15 cellular contexts compared by ENCODE assay signal in the genomic region with DNA sequence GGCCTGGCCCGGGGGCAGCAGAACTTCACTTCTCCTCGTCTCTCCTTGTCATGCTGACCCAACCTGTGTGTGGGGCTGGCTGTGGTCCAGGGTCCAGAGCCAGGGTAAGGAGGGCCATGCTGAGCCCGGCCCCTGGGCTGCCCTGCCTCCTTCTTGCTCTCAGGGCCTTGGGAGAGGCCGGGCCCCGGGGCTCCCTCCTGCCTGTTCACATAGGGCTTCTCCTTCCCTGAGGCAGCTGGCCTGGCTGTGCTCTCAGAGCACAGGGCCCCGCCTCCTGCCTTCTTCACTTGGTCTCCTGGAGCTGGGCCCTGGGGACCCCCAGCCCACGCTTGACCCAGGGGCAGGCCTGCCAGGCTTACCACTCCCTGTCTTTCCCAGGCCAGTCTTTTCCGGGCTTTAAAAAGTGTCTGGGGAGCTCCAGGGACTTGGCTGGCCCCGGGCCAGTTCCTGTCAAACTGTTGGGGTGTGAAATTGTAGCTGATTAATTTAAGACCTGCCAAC. TPM values are rescaled to one million over a fixed set of nuclear protein-coding genes. Genes with fewer than 3 reads are reported as not detected.
DNase-seq lines count a peak whose midpoint lies in the region; ATAC-seq, FAIRE-seq and TF ChIP-seq lines count a peak whose summit lies in the region.
"Had no signal": no experiment of that assay in that cellular context is flagged by ENCODE, and none has a peak within 500 bp of the region (broad histone marks: within the 10 kb centered on the region; RNA-seq: fewer than 3 reads in every experiment).

No MANE protein-coding gene starts in this region.

- H3F3A ChIP-seq in GM23338 (replicated peaks; ENCODE audit: low read depth) = no peaks in the 10 kb centered on the region

- no peak for TF ChIP-seq EP300 in HepG2 (IDR thresholded peaks at IDR 0.05; ENCODE audit: low read depth in 2 of 2, low read length in 2 of 2)
- TF ChIP-seq EP300 in HepG2 (CRISPR knock-in tag; IDR thresholded peaks at IDR 0.05; ENCODE audit: borderline replicate concordance) = no peak

- no peak overlapping the region for H3K27ac Mint-ChIP-seq in GM23338
- H3K27ac Mint-ChIP-seq: progenitor cell of endocrine pancreas had no signal

- DNase-seq in HepG2 (ENCODE audit: low spot score) (no peak), right lobe of liver (no peak), Right ventricle myocardium superior (peak; percentile 87), sciatic nerve (ENCODE audit: low spot score) (no peak), NCI-H748 (lab: John Stamatoyannopoulos, UW; ENCODE audit: unreplicated experiment) (no peak), occipital lobe (lab: John Stamatoyannopoulos, UW) (no peak), GM23338 (ENCODE audit: low spot score) (no peak), medulla oblongata (ENCODE audit: extremely low spot score) (no peak)
- DNase-seq: ACHN; activated gamma-delta T cell; effector memory CD4-positive, alpha-beta T cell; foreskin melanocyte; stimulated activated CD8-positive, alpha-beta memory T cell treated with anti-CD3 and anti-CD28 coated beads, Interleukin-4, amount 100 ng/mL, for 48 hours; WERI-Rb-1 had no signal

- TF ChIP-seq POLR2A in HepG2 (IDR thresholded peaks at IDR 0.05; ENCODE audit: insufficient read depth in 1 of 2, low read depth in 2 of 2, low read length in 2 of 2) (no peak), right lobe of liver (IDR thresholded peaks at IDR 0.05) (no peak)

- H3K27me3 ChIP-seq in HepG2 (ENCODE audit: control insufficient read depth in 1 of 2, insufficient read depth in 2 of 2, low read length in 2 of 2) (no peaks in the 10 kb centered on the region; a peak in 1 of 5 replicates), right lobe of liver (no peaks in the 10 kb centered on the region), GM23338 (ENCODE audit: insufficient read depth) (no peaks in the 10 kb centered on the region)

- H3K4me1 ChIP-seq in HepG2 (ENCODE audit: insufficient read depth, low read length) = no peaks in the 10 kb centered on the region
- no peaks in the 10 kb centered on the region for H3K4me1 ChIP-seq in right lobe of liver
- no peaks in the 10 kb centered on the region for H3K4me1 ChIP-seq in GM23338 (ENCODE audit: insufficient read depth)

- no peaks in the 10 kb centered on the region for H3K79me2 ChIP-seq in HepG2 (ENCODE audit: insufficient read depth, low read length)
- H3K79me2 ChIP-seq in GM23338 (replicated peaks; ENCODE audit: insufficient read depth) = peaks cover 30% of the 10 kb centered on the region; the same call in 1 of the 2 replicates

- H3K27ac ChIP-seq in HepG2 (ENCODE audit: extremely low read length, insufficient read depth, low read length) (no peak overlapping the region), right lobe of liver (no peak overlapping the region), GM23338 (ENCODE audit: low read depth) (no peak overlapping the region)
- H3K27ac ChIP-seq: WERI-Rb-1 had no signal

- CTCF ChIA-PET in HepG2 (lab: Yijun Ruan, JAX; ENCODE audit: low intra/inter-chr PET ratio, low total read pairs) = no interaction called here

- POLR2A ChIA-PET in HepG2 (lab: Yijun Ruan, JAX) = no interaction called here

- no peak for FAIRE-seq in HepG2 (lab: Jason Lieb, UNC)

- peaks cover 13% of the 10 kb centered on the region for H3K4me1 Mint-ChIP-seq in GM23338

- no peaks in the 10 kb centered on the region for H3K9me3 ChIP-seq in HepG2 (ENCODE audit: low read length)
- H3K9me3 ChIP-seq in right lobe of liver = no peaks in the 10 kb centered on the region

- TF ChIP-seq CTCF in HepG2 (CRISPR knock-in tag; IDR thresholded peaks at IDR 0.05) (no peak), right lobe of liver (IDR thresholded peaks at IDR 0.05) (no peak), GM23338 (conservative IDR thresholded peaks at IDR 0.05; ENCODE audit: low read depth in 2 of 2) (no peak)

- TF ChIP-seq RAD21 in HepG2 (CRISPR knock-in tag; IDR thresholded peaks at IDR 0.05) = no peak

- no peak overlapping the region for H3K4me3 Mint-ChIP-seq in GM23338

- ATAC-seq in HepG2 (no peak), right lobe of liver (no peak), Right ventricle myocardium superior (ENCODE audit: poor library complexity) (peak; percentile 61), sciatic nerve (peak; percentile 61), GM23338 (no peak)

- H3K9me3 Mint-ChIP-seq in GM23338 = no peaks in the 10 kb centered on the region

- no peaks in the 10 kb centered on the region for H3K9me2 ChIP-seq in GM23338 (ENCODE audit: insufficient read depth)

- no peak overlapping the region for H3K9ac ChIP-seq in HepG2 (ENCODE audit: insufficient read depth, low read depth, low read length)

- in situ Hi-C loops in HepG2 (cut with HindIII; ENCODE audit: extremely low pct_ligation_motif_present, low pct_unique_long_range_greater_than_20kb) = no loop called here

- peaks cover 11% of the 10 kb centered on the region for H3K27me3 Mint-ChIP-seq in GM23338 (ENCODE audit: insufficient read depth, low read depth, poor library complexity)
- H3K27me3 Mint-ChIP-seq: progenitor cell of endocrine pancreas had no signal

- 95% methylated on average over 5 of the region's 9 CpGs for WGBS in HepG2 (ENCODE audit: low lambda C conversion rate)
- 80% methylated on average over 4 of the region's 9 CpGs for WGBS in right lobe of liver (ENCODE audit: insufficient coverage, low coverage, low lambda C conversion rate, missing lambda C conversion rate)

- intact Hi-C loops in HepG2 (cut with micrococcal nuclease; ENCODE audit: unreplicated experiment) = no loop called here
- intact Hi-C loops in right lobe of liver (cut with DNase I) = no loop called here
- intact Hi-C loops in Right ventricle myocardium superior (cut with DNase I) = loop anchor here (10.0 kb wide), 1 partner anchor 180 kb away; no protein-coding TSS in a partner anchor
- intact Hi-C loops in sciatic nerve (cut with DNase I) = loop anchor here (10.0 kb wide), 1 partner anchor 310 kb away; no protein-coding TSS in a partner anchor

- H4K20me1 ChIP-seq in HepG2 (ENCODE audit: insufficient read depth, low read length) = peaks cover 2% of the 10 kb centered on the region; the same call in 1 of the 2 replicates
- peaks cover 3% of the 10 kb centered on the region for H4K20me1 ChIP-seq in GM23338 (replicated peaks; ENCODE audit: insufficient read depth)

- no TSS peak for BruUV-seq in HepG2 (replicated peaks; lab: Mats Ljungman, UMichigan)

- H3K4me2 ChIP-seq in HepG2 (ENCODE audit: low read depth, low read length) = no peak overlapping the region
- no peak overlapping the region for H3K4me2 ChIP-seq in GM23338

- H2AFZ ChIP-seq in HepG2 (ENCODE audit: low read length) (no peak overlapping the region), GM23338 (no peak overlapping the region)

- H3K4me3 ChIP-seq in HepG2 (replicated peaks in 1 of 3; ENCODE audit: insufficient read depth in 1 of 3, low read depth in 2 of 3, low read length in 3 of 3) = no peak overlapping the region
- H3K4me3 ChIP-seq in right lobe of liver = no peak overlapping the region
- no peak overlapping the region for H3K4me3 ChIP-seq in GM23338

- peaks cover 3% of the 10 kb centered on the region; the same call in 2 of the 3 replicates for H3K36me3 Mint-ChIP-seq in GM23338 (ENCODE audit: low read depth)

- H3K36me3 ChIP-seq in HepG2 (replicated peaks in 1 of 2; ENCODE audit: control insufficient read depth in 1 of 2, insufficient read depth in 2 of 2, low read length in 2 of 2) (peaks cover 11 to 16% of the 10 kb centered on the region in 2 experiments; a peak in 4 of 5 replicates), right lobe of liver (peaks cover 0 to under 1% (median 0%) of the 10 kb centered on the region in 4 donors), GM23338 (ENCODE audit: insufficient read depth) (no peaks in the 10 kb centered on the region)

TF ChIP-seq in HepG2, 621 proteins besides CTCF, POLR2A, EP300 and RAD21 (continues in another document):
- peak; percentile 26 for TF ChIP-seq AGO2 (optimal IDR thresholded peaks at IDR 0.05; ENCODE audit: low read depth, low read length)

TF ChIP-seq in GM23338, 12 proteins besides CTCF, POLR2A, EP300 and RAD21 (continues in another document):
- TF ChIP-seq CREB1 (CRISPR knock-in tag; IDR thresholded peaks at IDR 0.05; ENCODE audit: low read depth) (no peak), NANOG (IDR thresholded peaks at IDR 0.05; ENCODE audit: borderline replicate concordance) (no peak), JUNB (IDR thresholded peaks at IDR 0.05; ENCODE audit: unreplicated experiment) (no peak)

RNA-seq across cellular contexts. Expression of a gene that starts 11.8 kb away (rescaled TPM):
- total RNA-seq in HepG2 (2016; rRNA removed; fragmentation: Illumina TruSeq; extraction: Trizol) (8.5 and 16.6 TPM in 2 replicates), right lobe of liver (1 to 10 TPM; 2.0 to 8.7 (median 5.6) TPM), Right ventricle myocardium superior (23.2 TPM), sciatic nerve (35.9 TPM), occipital lobe (47.7 TPM)
- total RNA-seq in HepG2 (2016; cell fraction: cytosol; rRNA removed; fragmentation: Illumina TruSeq; extraction: Trizol; ENCODE audit: low read depth) = 1.1 TPM in 2 replicates
- 7.0 and 17.7 TPM in 2 replicates for total RNA-seq in HepG2 (2016; cell fraction: insoluble cytoplasmic fraction; rRNA removed; fragmentation: Illumina TruSeq; extraction: Trizol)
- total RNA-seq in HepG2 (2016; cell fraction: membrane; rRNA removed; fragmentation: Illumina TruSeq; extraction: Trizol) = 4.5 and 5.2 TPM in 2 replicates
- 21.4 and 25.4 TPM in 2 replicates for total RNA-seq in HepG2 (2016; cell fraction: nucleus; rRNA removed; fragmentation: Illumina TruSeq; extraction: Trizol)
- polyA plus RNA-seq in HepG2 (2011; rRNA removed) (18.2 and 29.9 TPM in 2 replicates), GM23338 (2016; fragmentation: Nextera tagmentation; extraction: Ambion mirVana) (10.6 and 11.0 TPM in 2 replicates)
- 11.5 and 17.1 TPM in 2 replicates for polyA plus RNA-seq in HepG2 (2011; cell fraction: cytosol; rRNA removed)
- 87.4 and 104 TPM in 2 replicates for polyA plus RNA-seq in HepG2 (2011; cell fraction: nucleus; rRNA removed)
- 12.1 and 17.5 TPM in 2 replicates for polyA plus RNA-seq in HepG2 (2012)
- 0.60 and 0.61 TPM in 2 replicates for polyA plus RNA-seq in HepG2 (2016; cell fraction: cytosol; fragmentation: Illumina TruSeq; extraction: Trizol; ENCODE audit: low read depth)
- polyA plus RNA-seq in HepG2 (2016; cell fraction: insoluble cytoplasmic fraction; fragmentation: Illumina TruSeq; extraction: Trizol; ENCODE audit: low read depth) = 4.2 and 7.1 TPM in 2 replicates
- polyA plus RNA-seq in HepG2 (2016; cell fraction: membrane; fragmentation: Illumina TruSeq; extraction: Trizol; ENCODE audit: low read depth) = 1.3 and 3.0 TPM in 2 replicates
- 40.0 and 50.7 TPM in 2 replicates for polyA plus RNA-seq in HepG2 (2016; cell fraction: nucleus; fragmentation: Illumina TruSeq; extraction: Trizol; ENCODE audit: insufficient read depth, low read depth)
- polyA minus RNA-seq in HepG2 (2011; rRNA and poly(A)+ RNA removed; ENCODE audit: low replicate concordance) = 45.3 and 67.9 TPM in 2 replicates
- 16.4 and 17.6 TPM in 2 replicates for polyA minus RNA-seq in HepG2 (2011; cell fraction: cytosol; rRNA and poly(A)+ RNA removed)
- 24.8 and 26.2 TPM in 2 replicates for polyA minus RNA-seq in HepG2 (2011; cell fraction: nucleus; rRNA and poly(A)+ RNA removed)
- 73.5 and 80.2 TPM in 2 replicates for total RNA-seq in GM23338 (2014; rRNA removed; shearing (Covaris generic))

Comparison
In these comparisons a context has a peak if more than half of its experiments do, and no peak if none do; other contexts are left out.
1. ATAC-seq: peak in Right ventricle myocardium superior (single experiment) and sciatic nerve (single experiment); none in HepG2 (single experiment), right lobe of liver (0 of 4) and GM23338 (single experiment).
2. intact Hi-C loops: an anchor here in Right ventricle myocardium superior (10.0 kb wide) and sciatic nerve (10.0 kb wide); none called in HepG2 and right lobe of liver.